In the genomic region with DNA sequence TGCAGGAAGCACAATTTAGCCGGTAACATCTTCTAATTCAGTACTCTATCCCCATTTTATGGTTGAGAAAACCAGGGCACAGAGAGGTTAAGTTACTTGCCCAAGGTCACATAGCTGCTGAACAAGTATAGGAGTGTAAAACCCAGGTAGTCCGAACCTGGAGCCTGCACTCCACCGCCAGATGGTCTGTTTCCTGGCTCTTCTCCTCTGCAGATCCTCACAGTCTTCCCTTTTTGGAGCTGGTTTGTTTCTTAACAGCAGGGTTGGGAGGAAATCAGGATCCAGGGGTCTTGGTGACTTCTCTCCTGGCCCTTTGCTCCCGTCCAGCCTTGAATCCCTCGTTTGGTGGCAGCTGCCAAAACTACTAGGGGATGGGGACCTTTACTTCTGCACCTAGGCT, we compare ENCODE assay signal across 21 cellular contexts. TPM values are rescaled to one million over a fixed set of nuclear protein-coding genes. Genes with fewer than 3 reads are reported as not detected.
DNase-seq lines count a peak whose midpoint lies in the region; ATAC-seq and TF ChIP-seq lines count a peak whose summit lies in the region.
"Had no signal": no experiment of that assay in that cellular context is flagged by ENCODE, and none has a peak within 500 bp of the region (broad histone marks: within the 10 kb centered on the region; RNA-seq: fewer than 3 reads in every experiment).

No MANE protein-coding gene starts in this region.

- H3K36me3 ChIP-seq in left ventricle myocardium inferior, result no peaks in the 10 kb centered on the region
- peaks cover 0 to 4% (median 0%) of the 10 kb centered on the region in 4 donors for H3K36me3 ChIP-seq in esophagus muscularis mucosa
- H3K36me3 ChIP-seq in ovary, result no peaks in the 10 kb centered on the region
- H3K36me3 ChIP-seq: BLaER1 treated with 17β-estradiol and CSF1 and Interleukin-3, amounts not matched to agents 10 nM and 100 nM had no signal

- TF ChIP-seq POLR2A in esophagus muscularis mucosa (IDR thresholded peaks at IDR 0.05; ENCODE audit: low read depth), result no peak
- no peak for TF ChIP-seq POLR2A in ovary (IDR thresholded peaks at IDR 0.05)

- intact Hi-C loops in left ventricle myocardium inferior (cut with micrococcal nuclease) (no loop called here), Right ventricle myocardium superior (cut with DNase I) (no loop called here), esophagus muscularis mucosa (cut with DNase I) (no loop called here), ovary (cut with DNase I) (no loop called here)

- DNase-seq in left ventricle myocardium inferior, result no peak
- DNase-seq in Right ventricle myocardium superior, result no peak
- no peak for DNase-seq in esophagus muscularis mucosa (ENCODE audit: extremely low spot score)
- no peak for DNase-seq in ovary
- no peak for DNase-seq in HUDEP-2 (lab: John Stamatoyannopoulos, UW; ENCODE audit: unreplicated experiment in 76 of 76)
- no peak for DNase-seq in activated CD8-positive, alpha-beta memory T cell treated with anti-CD3 and anti-CD28 coated beads, Interleukin-2, amount 50 U/mL, for 48 hours
- DNase-seq: Calu3; CD8-positive, alpha-beta T cell; DMS79 treated with DMSO at 0.1 percent for 48 hours; H7; HFFc6; IMR-90 had no signal

- no peaks in the 10 kb centered on the region for H3K27me3 Mint-ChIP-seq in activated T-helper 17 cell treated with anti-CD3 and anti-CD28 coated beads, Interleukin-2, amount 50 U/mL, for 72 hours

- TF ChIP-seq CTCF in left ventricle myocardium inferior (IDR thresholded peaks at IDR 0.05; ENCODE audit: borderline replicate concordance) (no peak), esophagus muscularis mucosa (IDR thresholded peaks at IDR 0.05) (no peak), ovary (IDR thresholded peaks at IDR 0.05) (no peak)

- peaks cover 7% of the 10 kb centered on the region for H3K36me3 Mint-ChIP-seq in activated T-helper 17 cell treated with anti-CD3 and anti-CD28 coated beads, Interleukin-2, amount 50 U/mL, for 72 hours (ENCODE audit: low read depth)

- H3K9me3 ChIP-seq in left ventricle myocardium inferior (replicated peaks), result no peaks in the 10 kb centered on the region
- no peaks in the 10 kb centered on the region for H3K9me3 ChIP-seq in esophagus muscularis mucosa
- no peaks in the 10 kb centered on the region for H3K9me3 ChIP-seq in ovary
- H3K9me3 ChIP-seq: BLaER1 treated with 17β-estradiol and CSF1 and Interleukin-3, amounts not matched to agents 10 nM and 100 nM had no signal

- peak overlapping the region; percentile 75 for H3K27ac ChIP-seq in left ventricle myocardium inferior (replicated peaks)
- H3K27ac ChIP-seq in esophagus muscularis mucosa (replicated peaks in 1 of 4), result peak overlapping the region in 3 of 4 donors; percentile 80 to 85 (median 85)
- H3K27ac ChIP-seq in ovary, result no peak overlapping the region
- H3K27ac ChIP-seq: BLaER1 treated with 17β-estradiol and CSF1 and Interleukin-3, amounts not matched to agents 10 nM and 100 nM; HL-60 had no signal

- H3K4me1 Mint-ChIP-seq in activated T-helper 17 cell treated with anti-CD3 and anti-CD28 coated beads, Interleukin-2, amount 50 U/mL, for 72 hours, result peaks cover 16% of the 10 kb centered on the region
- H3K4me1 Mint-ChIP-seq: B cell had no signal

- no peak overlapping the region for H3K4me3 Mint-ChIP-seq in activated T-helper 17 cell treated with anti-CD3 and anti-CD28 coated beads, Interleukin-2, amount 50 U/mL, for 72 hours
- H3K4me3 Mint-ChIP-seq: B cell; CD8-positive, alpha-beta T cell; GM23338; HFFc6 had no signal

- H3K27ac Mint-ChIP-seq in activated T-helper 17 cell treated with anti-CD3 and anti-CD28 coated beads, Interleukin-2, amount 50 U/mL, for 72 hours, result peak overlapping the region; percentile 77
- H3K27ac Mint-ChIP-seq: B cell; CD8-positive, alpha-beta T cell; GM23338; HFFc6 had no signal

- no peak for TF ChIP-seq EP300 in esophagus muscularis mucosa (IDR thresholded peaks at IDR 0.05)
- no peak for TF ChIP-seq EP300 in ovary (IDR thresholded peaks at IDR 0.05)

- no peak overlapping the region for H3K4me3 ChIP-seq in left ventricle myocardium inferior
- no peak overlapping the region for H3K4me3 ChIP-seq in esophagus muscularis mucosa
- no peak overlapping the region for H3K4me3 ChIP-seq in ovary
- H3K4me3 ChIP-seq: BLaER1 treated with 17β-estradiol and CSF1 and Interleukin-3, amounts not matched to agents 10 nM and 100 nM; GM12878; GM23338 had no signal

- H3K9me3 Mint-ChIP-seq in activated T-helper 17 cell treated with anti-CD3 and anti-CD28 coated beads, Interleukin-2, amount 50 U/mL, for 72 hours, result no peaks in the 10 kb centered on the region
- H3K9me3 Mint-ChIP-seq: CD8-positive, alpha-beta T cell; GM23338; HFFc6 had no signal

- no peaks in the 10 kb centered on the region for H3K27me3 ChIP-seq in left ventricle myocardium inferior (ENCODE audit: low read depth)
- no peaks in the 10 kb centered on the region for H3K27me3 ChIP-seq in esophagus muscularis mucosa
- no peaks in the 10 kb centered on the region for H3K27me3 ChIP-seq in ovary

- 82% methylated on average over 5 of the region's 5 CpGs for WGBS in esophagus muscularis mucosa
- WGBS in ovary, 3 donors, result 68 to 73% (median 68%) methylated on average over 5 of the region's 5 CpGs

- peaks cover 92% of the 10 kb centered on the region for H3K4me1 ChIP-seq in left ventricle myocardium inferior
- H3K4me1 ChIP-seq in esophagus muscularis mucosa, result peaks cover 52 to 95% (median 94%) of the 10 kb centered on the region in 4 donors
- peaks cover 8% of the 10 kb centered on the region for H3K4me1 ChIP-seq in ovary (ENCODE audit: insufficient read depth)

- ATAC-seq in Right ventricle myocardium superior (ENCODE audit: poor library complexity), result no peak
- ATAC-seq in activated T-helper 17 cell treated with anti-CD3 and anti-CD28 coated beads, Interleukin-2, amount 50 U/mL, for 72 hours (replicated peaks), result no peak
- ATAC-seq: CD8-positive, alpha-beta T cell; GM12878; GM23338; HCT116 had no signal

RNA-seq across cellular contexts. Expression of a gene that starts 12.0 kb away (rescaled TPM):
- total RNA-seq in left ventricle myocardium inferior, result 129 TPM
- total RNA-seq in Right ventricle myocardium superior, result 99.7 TPM
- total RNA-seq in activated T-helper 17 cell treated with anti-CD3 and anti-CD28 coated beads, Interleukin-2, amount 50 U/mL, for 72 hours, result 1 to 10 TPM; 3.3 to 3.9 TPM
- total RNA-seq in esophagus muscularis mucosa, result 10 to 100 TPM; 27.7 to 70.1 (median 50.2) TPM
- total RNA-seq in ovary, result 10 to 100 TPM in 4 of 7 donors, 1 to 10 TPM in 3; 2.1 to 25.1 (median 14.4) TPM
- 10 to 100 TPM; 11.6 to 35.3 TPM for polyA plus RNA-seq in ovary
- total RNA-seq: A172, Calu3, HT1080 had no signal

Comparison
In these comparisons a context has a peak if more than half of its experiments do, and no peak if none do; other contexts are left out.
1. H3K27ac ChIP-seq: peak in left ventricle myocardium inferior (single experiment) and esophagus muscularis mucosa (3 of 4); none in ovary (0 of 2).